In the genomic region with DNA sequence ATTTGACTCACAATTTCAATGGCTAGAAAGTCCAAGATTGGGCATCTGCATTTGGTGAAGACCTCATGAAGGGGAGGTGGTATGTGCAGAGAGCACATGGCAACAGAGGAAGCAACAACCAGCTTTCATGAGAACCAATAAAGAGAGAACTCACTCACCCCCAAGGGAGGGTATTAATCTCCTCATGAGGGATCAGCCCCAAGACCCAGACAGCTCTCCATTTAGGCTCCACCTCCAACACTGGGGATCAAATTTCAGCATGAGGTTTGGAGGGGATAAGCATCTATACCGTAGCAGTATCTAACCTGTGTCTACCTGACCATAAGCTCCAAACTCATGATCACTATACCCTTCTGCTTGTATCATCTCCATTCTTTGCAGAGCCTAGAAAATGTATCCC, we compare ENCODE assay signal across 13 cellular contexts.
"Had no signal": no experiment of that assay in that cellular context is flagged by ENCODE, and none has a peak within 500 bp of the region (broad histone marks: within the 10 kb centered on the region; RNA-seq: fewer than 3 reads in every experiment).

No MANE protein-coding gene starts in this region.

- DNase-seq: activated CD4-positive, alpha-beta T cell treated with anti-CD3 and anti-CD28 coated beads for 4 hours; activated naive CD4-positive, alpha-beta T cell treated with anti-CD3 and anti-CD28 coated beads for 36 hours; islet precursor cell; left lung; spleen; stimulated activated CD4-positive, alpha-beta T cell treated with anti-CD3 and anti-CD28 coated beads, Interleukin-1b, Interleukin-23, amount 100 ng/mL, for 48 hours; stimulated activated naive B cell treated with anti-CD40 and anti-IgM and Interleukin-4, amounts not matched to agents 10 μg/mL and 1 μg/mL and 100 μg/mL, for 72 hours; substantia nigra; T-helper 9 cell; trophoblast cell had no signal

- H3K4me3 ChIP-seq: cardiac muscle cell, esophagus muscularis mucosa, left lung, prostate gland, spleen had no signal

- H3K4me1 ChIP-seq: left lung, prostate gland, spleen had no signal

- H3K27ac ChIP-seq: cardiac muscle cell, esophagus muscularis mucosa, left lung, prostate gland, spleen had no signal

- H3K36me3 ChIP-seq: cardiac muscle cell, esophagus muscularis mucosa, left lung, prostate gland, spleen had no signal

- H3K27me3 ChIP-seq: cardiac muscle cell, esophagus muscularis mucosa, left lung, spleen had no signal

- H3K9me3 ChIP-seq: esophagus muscularis mucosa, left lung, prostate gland, spleen had no signal
